In the genomic region with DNA sequence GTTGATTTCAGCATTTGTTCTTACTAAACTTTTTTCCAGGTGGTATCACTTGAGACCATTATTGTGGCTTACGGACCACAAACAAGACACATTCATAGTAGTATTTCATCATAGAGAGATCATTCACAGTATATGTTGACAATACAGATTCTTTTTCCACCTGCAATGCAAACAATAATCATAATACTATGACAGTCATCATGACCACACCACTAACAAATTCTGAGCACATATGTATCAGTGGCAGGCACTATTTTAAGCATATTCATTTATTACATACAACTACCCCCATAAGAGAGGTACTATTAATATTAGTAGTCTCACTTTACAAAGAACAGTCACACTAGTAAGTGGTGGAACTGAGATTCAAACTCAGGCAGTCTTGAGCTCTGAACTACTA, we compare ENCODE assay signal across 8 cellular contexts.
"Had no signal": no experiment of that assay in that cellular context is flagged by ENCODE, and none has a peak within 500 bp of the region (broad histone marks: within the 10 kb centered on the region; RNA-seq: fewer than 3 reads in every experiment).

No MANE protein-coding gene starts in this region.

- DNase-seq: GM23248, GOT3, H9, HCEC 1CT, IMR-90, KG1 had no signal

- H3K4me3 ChIP-seq: GM23248, K562 had no signal

- H3K9ac ChIP-seq: GM23248 had no signal

- H2AFZ ChIP-seq: GM23248 had no signal

- ATAC-seq: K562 had no signal

- H3K4me1 Mint-ChIP-seq: H9 had no signal

- H3K4me3 Mint-ChIP-seq: H9 had no signal

- H3K27ac Mint-ChIP-seq: H9 had no signal

- FAIRE-seq: HTR-8/SVneo, K562 had no signal

- H3K27ac ChIP-seq: GM23248 had no signal

- H3K9me3 Mint-ChIP-seq: H9 had no signal
